In genomic region chr1:237219751-237220150, GRCh38 we compare ENCODE assay signal across 17 cellular contexts.
DNase-seq lines count a peak whose midpoint lies in the region; ATAC-seq and TF ChIP-seq lines count a peak whose summit lies in the region.
"Had no signal": no experiment of that assay in that cellular context is flagged by ENCODE, and none has a peak within 500 bp of the region (broad histone marks: within the 10 kb centered on the region; RNA-seq: fewer than 3 reads in every experiment).

No MANE protein-coding gene starts in this region.

- H3K27ac ChIP-seq in esophagus muscularis mucosa (replicated peaks in 1 of 4) = peak overlapping the region; percentile 13 to 58 (median 50)
- H3K27ac ChIP-seq in thoracic aorta = no peak overlapping the region
- H3K27ac ChIP-seq: Peyer's patch had no signal

- peaks cover 18 to 36% (median 26%) of the 10 kb centered on the region in 4 donors for H3K4me1 ChIP-seq in esophagus muscularis mucosa
- H3K4me1 ChIP-seq in thoracic aorta (ENCODE audit: control insufficient read depth in 1 of 2, low read depth in 2 of 2) = peaks cover 7 to 27% of the 10 kb centered on the region in 2 donors
- H3K4me1 ChIP-seq: Peyer's patch had no signal

- H3K27me3 ChIP-seq in esophagus muscularis mucosa (no peaks in the 10 kb centered on the region), thoracic aorta (replicated peaks; ENCODE audit: insufficient read depth) (no peaks in the 10 kb centered on the region)
- H3K27me3 ChIP-seq: Peyer's patch had no signal

- H3K27ac Mint-ChIP-seq in WTC11 = peak overlapping the region; percentile 29; the same call in 1 of the 2 replicates
- H3K27ac Mint-ChIP-seq: CD4-positive, CD25-positive, alpha-beta regulatory T cell had no signal

- H3K36me3 Mint-ChIP-seq in WTC11 = no peaks in the 10 kb centered on the region
- H3K36me3 Mint-ChIP-seq: CD4-positive, CD25-positive, alpha-beta regulatory T cell had no signal

- no peaks in the 10 kb centered on the region for H3K27me3 Mint-ChIP-seq in WTC11 (ENCODE audit: low read depth)
- H3K27me3 Mint-ChIP-seq: CD4-positive, CD25-positive, alpha-beta regulatory T cell had no signal

- H3K36me3 ChIP-seq in esophagus muscularis mucosa (no peaks in the 10 kb centered on the region), thoracic aorta (no peaks in the 10 kb centered on the region)
- H3K36me3 ChIP-seq: Peyer's patch had no signal

- no peak overlapping the region for H3K4me3 Mint-ChIP-seq in WTC11
- H3K4me3 Mint-ChIP-seq: CD4-positive, CD25-positive, alpha-beta regulatory T cell had no signal

- no peak for TF ChIP-seq EP300 in esophagus muscularis mucosa (IDR thresholded peaks at IDR 0.05)

- ATAC-seq in WTC11 (no peak), left ventricle myocardium superior (peak; percentile 3), thoracic aorta (ENCODE audit: insufficient number of reproducible peaks, low FRiP score, low read depth) (no peak), GM21619 (IDR thresholded peaks at IDR 0.05; ENCODE audit: unreplicated experiment) (no peak)

- no peak for TF ChIP-seq POLR2A in esophagus muscularis mucosa (IDR thresholded peaks at IDR 0.05; ENCODE audit: low read depth)

- H3K4me3 ChIP-seq in esophagus muscularis mucosa (peak overlapping the region in 2 of 4 donors; percentile 8 to 19), thoracic aorta (peak overlapping the region; percentile 8)
- H3K4me3 ChIP-seq: Peyer's patch had no signal

- no peaks in the 10 kb centered on the region for H3K4me1 Mint-ChIP-seq in WTC11
- H3K4me1 Mint-ChIP-seq: CD4-positive, CD25-positive, alpha-beta regulatory T cell had no signal

- CTCF ChIA-PET in WTC11 (lab: Charles Lee) = interaction anchor here (0.6 to 1.2 kb wide), 2 partner anchors 54 to 192 kb away, joined by 3 read pairs; no protein-coding TSS in a partner anchor

- WGBS in esophagus muscularis mucosa = 55% methylated on average over 2 of the region's 2 CpGs

- intact Hi-C loops in esophagus muscularis mucosa (cut with DNase I) (no loop called here), left ventricle myocardium superior (cut with micrococcal nuclease) (no loop called here)

- POLR2A ChIA-PET in WTC11 (lab: Charles Lee) = no interaction called here

- peaks cover 4% of the 10 kb centered on the region for H3K9me3 Mint-ChIP-seq in WTC11

- H3K9me3 ChIP-seq in esophagus muscularis mucosa (no peaks in the 10 kb centered on the region), thoracic aorta (no peaks in the 10 kb centered on the region)
- H3K9me3 ChIP-seq: Peyer's patch had no signal

- TF ChIP-seq CTCF in WTC11 (IDR thresholded peaks at IDR 0.05) (no peak), esophagus muscularis mucosa (IDR thresholded peaks at IDR 0.05) (no peak), thoracic aorta (IDR thresholded peaks at IDR 0.05) (no peak)

- DNase-seq in WTC11 (ENCODE audit: low spot score) = no peak
- no peak for DNase-seq in esophagus muscularis mucosa (ENCODE audit: extremely low spot score)
- peak; percentile 60 for DNase-seq in left ventricle myocardium superior
- no peak for DNase-seq in thoracic aorta (ENCODE audit: low spot score)
- DNase-seq in H4 (ENCODE audit: low spot score) = no peak
- DNase-seq in NCI-H748 treated with DMSO at 0.1 percent for 48 hours (lab: John Stamatoyannopoulos, UW) = no peak
- DNase-seq: CD4-positive, CD25-positive, alpha-beta regulatory T cell; KBM-7; MM.1S; NCI-H1048; NCI-H1417 treated with DMSO at 0.1 percent for 48 hours; NCI-H187; NCI-H2227 treated with DMSO at 0.1 percent for 48 hours; NCI-H510A treated with DMSO at 0.1 percent for 48 hours; NCI-H82; Peyer's patch had no signal

TF ChIP-seq in WTC11, 78 proteins besides CTCF, POLR2A, EP300 and RAD21:
- TF ChIP-seq E2F5 (CRISPR knock-in tag; IDR thresholded peaks at IDR 0.05) (no peak), IRF2 (CRISPR knock-in tag; IDR thresholded peaks at IDR 0.05; ENCODE audit: borderline replicate concordance, low read depth) (no peak)
TF ChIP-seq in WTC11: peak in this region for 0.

Comparison
In these comparisons a context has a peak if more than half of its experiments do, and no peak if none do; other contexts are left out.
1. H3K27ac ChIP-seq: peak in esophagus muscularis mucosa (4 of 4); none in thoracic aorta (0 of 2).